In genomic region chr17:43171761-43172487, GRCh38 we compare ENCODE assay signal across 1 cellular context.
TF ChIP-seq lines count a peak whose summit lies in the region.

No MANE protein-coding gene starts in this region.

TF ChIP-seq in K562, 482 proteins besides CTCF, POLR2A, EP300 and RAD21 (continued from another document):
- TF ChIP-seq DPF2 (IDR thresholded peaks at IDR 0.05) (peak; percentile 38; the same call in 1 of the 2 replicates), CEBPG (CRISPR knock-in tag; IDR thresholded peaks at IDR 0.05) (no peak), CEBPG (tag; conservative IDR thresholded peaks at IDR 0.05 in 1 of 2, IDR thresholded peaks at IDR 0.05 in 1 of 2) (peak in 1 of 2 experiments; percentile 45; a peak in 1 of 4 replicates), MTF1 (CRISPR knock-in tag; IDR thresholded peaks at IDR 0.05; ENCODE audit: borderline replicate concordance) (no peak), USF2 (CRISPR knock-in tag; IDR thresholded peaks at IDR 0.05) (no peak), SPI1 (IDR thresholded peaks at IDR 0.05; ENCODE audit: borderline replicate concordance, low read depth, low read length) (peak; percentile 99), BRD9 (IDR thresholded peaks at IDR 0.05; ENCODE audit: low read depth, partially characterized antibody) (peak; percentile 25), CUX1 (CRISPR knock-in tag; IDR thresholded peaks at IDR 0.05) (0 out of 2 replicates have a peak, but pooled peaks have one; percentile 40), SP1 (CRISPR knock-in tag; IDR thresholded peaks at IDR 0.05) (0 out of 2 replicates have a peak, but pooled peaks have one; percentile 13), TCF3 (CRISPR knock-in tag; IDR thresholded peaks at IDR 0.05) (peak; percentile 26; the same call in 1 of the 2 replicates), PKNOX1 (IDR thresholded peaks at IDR 0.05) (peak; percentile 69), MAZ (CRISPR knock-in tag; conservative IDR thresholded peaks at IDR 0.05 in 1 of 2, IDR thresholded peaks at IDR 0.05 in 1 of 2) (0 out of 4 replicates have a peak, but pooled peaks of 1 of the 2 experiments have one; percentile 32), MNT (conservative IDR thresholded peaks at IDR 0.05) (peak in 1 of 2 experiments; percentile 37; a peak in 2 of 4 replicates), KDM5B (IDR thresholded peaks at IDR 0.05; ENCODE audit: insufficient replicate concordance, low read depth, low read length) (peak; percentile 25), GABPA (tag; conservative IDR thresholded peaks at IDR 0.05; ENCODE audit: low read depth) (peak; percentile 72), ZNF592 (IDR thresholded peaks at IDR 0.05) (peak; percentile 51; the same call in 1 of the 2 replicates), KAT7 (CRISPR knock-in tag; IDR thresholded peaks at IDR 0.05; ENCODE audit: borderline replicate concordance) (0 out of 2 replicates have a peak, but pooled peaks have one; percentile 40), DACH1 (IDR thresholded peaks at IDR 0.05; ENCODE audit: partially characterized antibody) (peak; percentile 38), FOXK2 (conservative IDR thresholded peaks at IDR 0.05 in 1 of 2, IDR thresholded peaks at IDR 0.05 in 1 of 2; ENCODE audit: low read depth in 2 of 2) (peak; percentile 45 to 60; a peak in 2 of 4 replicates), FOXM1 (IDR thresholded peaks at IDR 0.05; ENCODE audit: low read depth) (peak; percentile 10; the same call in 1 of the 2 replicates), FOXM1 (CRISPR knock-in tag; IDR thresholded peaks at IDR 0.05; ENCODE audit: low read depth) (no peak)
